ENCODE assay signal across 23 cellular contexts in the genomic region with DNA sequence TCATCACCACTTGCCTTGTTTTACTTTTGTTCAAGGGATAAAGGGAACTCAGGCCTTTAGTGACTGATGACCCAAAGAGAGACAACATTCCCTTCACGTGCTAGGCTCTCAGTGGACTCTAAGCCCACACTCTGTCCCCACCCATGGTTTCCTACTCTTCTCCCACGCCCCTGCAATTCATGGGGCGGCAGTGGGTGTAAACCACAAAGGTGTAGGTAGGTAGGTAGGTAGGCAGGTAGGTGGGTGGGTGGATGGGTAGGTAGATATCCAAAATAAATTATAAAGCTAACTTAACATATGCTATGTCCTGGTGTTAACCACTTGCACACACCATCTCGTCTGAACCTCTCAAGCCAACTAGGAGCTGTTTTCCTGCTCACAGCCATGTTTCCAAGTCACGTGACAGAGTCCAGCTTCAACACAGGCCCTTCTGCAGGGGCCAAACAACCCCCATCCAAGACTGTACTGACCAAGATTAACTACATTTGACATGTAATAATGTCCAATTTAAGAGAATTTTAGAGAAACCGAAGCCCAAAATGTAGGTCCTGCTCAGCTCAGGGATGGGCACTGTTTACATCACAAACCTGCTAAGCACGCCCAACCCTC. TPM values are rescaled to one million over a fixed set of nuclear protein-coding genes. Genes with fewer than 3 reads are reported as not detected.
DNase-seq lines count a peak whose midpoint lies in the region; ATAC-seq, FAIRE-seq and TF ChIP-seq lines count a peak whose summit lies in the region.
"Had no signal": no experiment of that assay in that cellular context is flagged by ENCODE, and none has a peak within 500 bp of the region (broad histone marks: within the 10 kb centered on the region; RNA-seq: fewer than 3 reads in every experiment).

No MANE protein-coding gene starts in this region.

- no peaks in the 10 kb centered on the region for H4K20me1 ChIP-seq in HepG2 (ENCODE audit: insufficient read depth, low read length)

- no peak overlapping the region for H2AFZ ChIP-seq in HepG2 (ENCODE audit: low read length)

- H3K4me1 Mint-ChIP-seq in activated naive CD8-positive, alpha-beta T cell (ENCODE audit: low read depth), result peaks cover 82% of the 10 kb centered on the region

- intact Hi-C loops in HepG2 (cut with micrococcal nuclease; ENCODE audit: unreplicated experiment) (loop anchor here (2.0 kb wide), 1 partner anchor 69 kb away; no protein-coding TSS in a partner anchor), right lobe of liver (cut with DNase I) (no loop called here)

- H3K36me3 ChIP-seq in HepG2 (replicated peaks in 1 of 2; ENCODE audit: control insufficient read depth in 1 of 2, insufficient read depth in 2 of 2, low read length in 2 of 2), result no peaks in the 10 kb centered on the region
- no peaks in the 10 kb centered on the region for H3K36me3 ChIP-seq in right lobe of liver
- H3K36me3 ChIP-seq: HAP-1 had no signal

- no peak for FAIRE-seq in HepG2 (lab: Jason Lieb, UNC)
- FAIRE-seq: TTC549 had no signal

- WGBS in HepG2 (ENCODE audit: low lambda C conversion rate), result 82% methylated on average over 7 of the region's 7 CpGs
- WGBS in right lobe of liver (ENCODE audit: insufficient coverage, low coverage, low lambda C conversion rate, missing lambda C conversion rate), result 76% methylated on average over 7 of the region's 7 CpGs

- TF ChIP-seq CTCF in HepG2 (CRISPR knock-in tag; IDR thresholded peaks at IDR 0.05) (no peak), right lobe of liver (IDR thresholded peaks at IDR 0.05) (no peak)

- POLR2A ChIA-PET in HepG2 (lab: Yijun Ruan, JAX), result no interaction called here

- H3K9me3 ChIP-seq in HepG2 (ENCODE audit: low read length) (no peaks in the 10 kb centered on the region), right lobe of liver (no peaks in the 10 kb centered on the region)
- H3K9me3 ChIP-seq: HAP-1, lower lobe of right lung, mucosa of descending colon, sigmoid colon, thyroid gland had no signal

- in situ Hi-C loops in HepG2 (cut with HindIII; ENCODE audit: extremely low pct_ligation_motif_present, low pct_unique_long_range_greater_than_20kb), result no loop called here

- CTCF ChIA-PET in HepG2 (lab: Yijun Ruan, JAX; ENCODE audit: low intra/inter-chr PET ratio, low total read pairs), result no interaction called here

- H3K27ac ChIP-seq in HepG2 (ENCODE audit: extremely low read length, insufficient read depth, low read length) (no peak overlapping the region), right lobe of liver (no peak overlapping the region)
- H3K27ac ChIP-seq: epithelial cell of prostate, lower lobe of right lung, sigmoid colon, thyroid gland had no signal

- TF ChIP-seq EP300 in HepG2 (IDR thresholded peaks at IDR 0.05; ENCODE audit: low read depth in 2 of 2, low read length in 2 of 2) (no peak), HepG2 (CRISPR knock-in tag; IDR thresholded peaks at IDR 0.05; ENCODE audit: borderline replicate concordance) (no peak)

- ATAC-seq in HepG2, result no peak
- ATAC-seq in right lobe of liver, result no peak
- no peak for ATAC-seq in HG02884 (IDR thresholded peaks at IDR 0.05; ENCODE audit: unreplicated experiment)
- ATAC-seq: lower lobe of right lung, mucosa of descending colon had no signal

- no peaks in the 10 kb centered on the region for H3K9me3 Mint-ChIP-seq in activated naive CD8-positive, alpha-beta T cell (ENCODE audit: low read depth)
- H3K9me3 Mint-ChIP-seq: activated CD4-positive, alpha-beta memory T cell treated with anti-CD3 and anti-CD28 coated beads for 36 hours; activated naive CD8-positive, alpha-beta T cell treated with anti-CD3 and anti-CD28 coated beads, Interleukin-2, amount 10 ng/mL, durations not matched to agents 7 days and 5 days had no signal

- no peak overlapping the region for H3K4me3 Mint-ChIP-seq in activated naive CD8-positive, alpha-beta T cell
- H3K4me3 Mint-ChIP-seq: activated CD4-positive, alpha-beta memory T cell treated with anti-CD3 and anti-CD28 coated beads for 36 hours; activated naive CD8-positive, alpha-beta T cell treated with anti-CD3 and anti-CD28 coated beads, Interleukin-2, amount 10 ng/mL, durations not matched to agents 7 days and 5 days had no signal

- H3K4me1 ChIP-seq in HepG2 (ENCODE audit: insufficient read depth, low read length) (peaks cover 18% of the 10 kb centered on the region), right lobe of liver (peaks cover 0 to 18% (median 8%) of the 10 kb centered on the region in 4 donors)

- BruUV-seq in HepG2 (replicated peaks; lab: Mats Ljungman, UMichigan), result no TSS peak

- no peak overlapping the region for H3K4me2 ChIP-seq in HepG2 (ENCODE audit: low read depth, low read length)

- no peak for TF ChIP-seq RAD21 in HepG2 (CRISPR knock-in tag; IDR thresholded peaks at IDR 0.05)

- H3K79me2 ChIP-seq in HepG2 (ENCODE audit: insufficient read depth, low read length), result no peaks in the 10 kb centered on the region

- no peak for DNase-seq in HepG2 (ENCODE audit: low spot score)
- no peak for DNase-seq in right lobe of liver
- DNase-seq in globus pallidus (ENCODE audit: low spot score), result peak; percentile 59
- DNase-seq in superior temporal gyrus (ENCODE audit: extremely low spot score), result peak; percentile 63
- DNase-seq in kidney tubule cell (ENCODE audit: low spot score), result no peak
- DNase-seq in NCI-H1105 (lab: John Stamatoyannopoulos, UW), result no peak
- DNase-seq: activated CD4-positive, alpha-beta memory T cell treated with anti-CD3 and anti-CD28 coated beads for 36 hours; activated naive CD8-positive, alpha-beta T cell treated with anti-CD3 and anti-CD28 coated beads, Interleukin-2, amount 10 ng/mL, durations not matched to agents 7 days and 5 days; AML-193; DMS79; GF-D8; lower lobe of right lung; mucosa of descending colon; NCI-H146; RPMI8226; sigmoid colon; stimulated activated naive CD4-positive, alpha-beta T cell; thyroid gland had no signal

- H3K27me3 Mint-ChIP-seq in activated naive CD8-positive, alpha-beta T cell, result no peaks in the 10 kb centered on the region
- H3K27me3 Mint-ChIP-seq: activated CD4-positive, alpha-beta memory T cell treated with anti-CD3 and anti-CD28 coated beads for 36 hours; activated naive CD8-positive, alpha-beta T cell treated with anti-CD3 and anti-CD28 coated beads, Interleukin-2, amount 10 ng/mL, durations not matched to agents 7 days and 5 days had no signal

- peak overlapping the region; percentile 74 for H3K27ac Mint-ChIP-seq in activated naive CD8-positive, alpha-beta T cell
- H3K27ac Mint-ChIP-seq: activated CD4-positive, alpha-beta memory T cell treated with anti-CD3 and anti-CD28 coated beads for 36 hours had no signal

- H3K9ac ChIP-seq in HepG2 (ENCODE audit: insufficient read depth, low read depth, low read length), result no peak overlapping the region

- peaks cover 5% of the 10 kb centered on the region for H3K36me3 Mint-ChIP-seq in activated naive CD8-positive, alpha-beta T cell

- H3K27me3 ChIP-seq in HepG2 (ENCODE audit: control insufficient read depth in 1 of 2, insufficient read depth in 2 of 2, low read length in 2 of 2), result no peaks in the 10 kb centered on the region
- H3K27me3 ChIP-seq in right lobe of liver, result no peaks in the 10 kb centered on the region
- H3K27me3 ChIP-seq: sigmoid colon, thyroid gland had no signal

- H3K4me3 ChIP-seq in HepG2 (replicated peaks in 1 of 3; ENCODE audit: insufficient read depth in 1 of 3, low read depth in 2 of 3, low read length in 3 of 3) (no peak overlapping the region), right lobe of liver (no peak overlapping the region)
- H3K4me3 ChIP-seq: HAP-1, lower lobe of right lung, mucosa of descending colon, sigmoid colon, thyroid gland had no signal

- TF ChIP-seq POLR2A in HepG2 (IDR thresholded peaks at IDR 0.05; ENCODE audit: insufficient read depth in 1 of 2, low read depth in 2 of 2, low read length in 2 of 2) (no peak), right lobe of liver (IDR thresholded peaks at IDR 0.05) (no peak)

TF ChIP-seq in HepG2, 621 proteins besides CTCF, POLR2A, EP300 and RAD21:
- TF ChIP-seq, protein P1, sequence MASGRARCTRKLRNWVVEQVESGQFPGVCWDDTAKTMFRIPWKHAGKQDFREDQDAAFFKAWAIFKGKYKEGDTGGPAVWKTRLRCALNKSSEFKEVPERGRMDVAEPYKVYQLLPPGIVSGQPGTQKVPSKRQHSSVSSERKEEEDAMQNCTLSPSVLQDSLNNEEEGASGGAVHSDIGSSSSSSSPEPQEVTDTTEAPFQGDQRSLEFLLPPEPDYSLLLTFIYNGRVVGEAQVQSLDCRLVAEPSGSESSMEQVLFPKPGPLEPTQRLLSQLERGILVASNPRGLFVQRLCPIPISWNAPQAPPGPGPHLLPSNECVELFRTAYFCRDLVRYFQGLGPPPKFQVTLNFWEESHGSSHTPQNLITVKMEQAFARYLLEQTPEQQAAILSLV (CRISPR knock-in tag; IDR thresholded peaks at IDR 0.05; ENCODE audit: borderline replicate concordance), result no peak
- TF ChIP-seq RAD51 (IDR thresholded peaks at IDR 0.05; ENCODE audit: borderline replicate concordance), result peak; percentile 11; the same call in 1 of the 2 replicates

RNA-seq across cellular contexts. Expression of a gene that starts 33.7 kb away (rescaled TPM):
- total RNA-seq in HepG2 (2016; rRNA removed; fragmentation: Illumina TruSeq; extraction: Trizol) (29.1 and 39.4 TPM in 2 replicates), right lobe of liver (10 to 100 TPM in 3 of 6 experiments, 1 to 10 TPM in 3; 4.9 to 13.3 (median 9.3) TPM)
- 5.8 and 6.2 TPM in 2 replicates for total RNA-seq in HepG2 (2016; cell fraction: cytosol; rRNA removed; fragmentation: Illumina TruSeq; extraction: Trizol; ENCODE audit: low read depth)
- total RNA-seq in HepG2 (2016; cell fraction: insoluble cytoplasmic fraction; rRNA removed; fragmentation: Illumina TruSeq; extraction: Trizol), result 31.7 and 35.2 TPM in 2 replicates
- total RNA-seq in HepG2 (2016; cell fraction: membrane; rRNA removed; fragmentation: Illumina TruSeq; extraction: Trizol), result 15.9 and 18.0 TPM in 2 replicates
- 35.9 and 36.0 TPM in 2 replicates for total RNA-seq in HepG2 (2016; cell fraction: nucleus; rRNA removed; fragmentation: Illumina TruSeq; extraction: Trizol)
- 14.7 and 16.4 TPM in 2 replicates for polyA plus RNA-seq in HepG2 (2011; rRNA removed)
- polyA plus RNA-seq in HepG2 (2011; cell fraction: cytosol; rRNA removed), result 10.1 and 10.9 TPM in 2 replicates
- polyA plus RNA-seq in HepG2 (2011; cell fraction: nucleus; rRNA removed), result 45.7 and 53.5 TPM in 2 replicates
- 25.9 and 28.5 TPM in 2 replicates for polyA plus RNA-seq in HepG2 (2012)
- 4.3 and 5.0 TPM in 2 replicates for polyA plus RNA-seq in HepG2 (2016; cell fraction: cytosol; fragmentation: Illumina TruSeq; extraction: Trizol; ENCODE audit: low read depth)
- 43.9 and 48.4 TPM in 2 replicates for polyA plus RNA-seq in HepG2 (2016; cell fraction: insoluble cytoplasmic fraction; fragmentation: Illumina TruSeq; extraction: Trizol; ENCODE audit: low read depth)
- 10.6 and 11.7 TPM in 2 replicates for polyA plus RNA-seq in HepG2 (2016; cell fraction: membrane; fragmentation: Illumina TruSeq; extraction: Trizol; ENCODE audit: low read depth)
- 105 and 111 TPM in 2 replicates for polyA plus RNA-seq in HepG2 (2016; cell fraction: nucleus; fragmentation: Illumina TruSeq; extraction: Trizol; ENCODE audit: insufficient read depth, low read depth)
- 11.0 and 59.1 TPM in 2 replicates for polyA minus RNA-seq in HepG2 (2011; rRNA and poly(A)+ RNA removed; ENCODE audit: low replicate concordance)
- polyA minus RNA-seq in HepG2 (2011; cell fraction: cytosol; rRNA and poly(A)+ RNA removed), result 17.0 and 17.9 TPM in 2 replicates
- polyA minus RNA-seq in HepG2 (2011; cell fraction: nucleus; rRNA and poly(A)+ RNA removed), result 33.1 and 38.8 TPM in 2 replicates

Comparison
In these comparisons a context has a peak if more than half of its experiments do, and no peak if none do; other contexts are left out.
1. DNase-seq: peak in globus pallidus (single experiment) and superior temporal gyrus (single experiment); none in HepG2 (single experiment), right lobe of liver (0 of 3), kidney tubule cell (single experiment) and NCI-H1105 (single experiment).